9 cellular contexts compared by ENCODE assay signal in genomic region chr2:97712175-97712574, GRCh38. TPM values are rescaled to one million over a fixed set of nuclear protein-coding genes. Genes with fewer than 3 reads are reported as not detected.
DNase-seq lines count a peak whose midpoint lies in the region; ATAC-seq and TF ChIP-seq lines count a peak whose summit lies in the region.
"Not testable (repeated sequence)": the region's sequence is repeated elsewhere in the genome, so short reads cannot be mapped to it uniquely, and the experiment has no call there.
"Had no signal": no experiment of that assay in that cellular context is flagged by ENCODE, and none has a peak within 500 bp of the region (broad histone marks: within the 10 kb centered on the region; RNA-seq: fewer than 3 reads in every experiment).

No MANE protein-coding gene starts in this region.

- not testable (repeated sequence) for H3K9me3 Mint-ChIP-seq in CD8-positive, alpha-beta T cell; T-helper 1 cell treated with Interleukin-12 subunit alpha and Interleukin-12 subunit beta and Interleukin-4 antibody, amounts not matched to agents 30 μg/mL and 1 μg/mL, for 36 hours; activated CD8-positive, alpha-beta T cell treated with anti-CD3 and anti-CD28 coated beads for 36 hours; activated naive CD4-positive, alpha-beta T cell treated with anti-CD3 and anti-CD28 coated beads, Interleukin-2, amount 10 ng/mL, durations not matched to agents 7 days and 5 days; effector memory CD8-positive, alpha-beta T cell; naive thymus-derived CD4-positive, alpha-beta T cell

- peak overlapping the region; percentile 71 for H3K4me3 Mint-ChIP-seq in CD8-positive, alpha-beta T cell
- H3K4me3 Mint-ChIP-seq in T-helper 1 cell treated with Interleukin-12 subunit alpha and Interleukin-12 subunit beta and Interleukin-4 antibody, amounts not matched to agents 30 μg/mL and 1 μg/mL, for 36 hours: peak overlapping the region; percentile 70
- peak overlapping the region; percentile 89 for H3K4me3 Mint-ChIP-seq in activated CD8-positive, alpha-beta T cell treated with anti-CD3 and anti-CD28 coated beads for 36 hours
- H3K4me3 Mint-ChIP-seq in activated naive CD4-positive, alpha-beta T cell treated with anti-CD3 and anti-CD28 coated beads, Interleukin-2, amount 10 ng/mL, durations not matched to agents 7 days and 5 days: peak overlapping the region; percentile 85
- H3K4me3 Mint-ChIP-seq in effector memory CD8-positive, alpha-beta T cell: peak overlapping the region; percentile 95 to 96
- peak overlapping the region; percentile 77 to 100 (median 94) for H3K4me3 Mint-ChIP-seq in naive thymus-derived CD4-positive, alpha-beta T cell

- TF ChIP-seq CTCF in CD8-positive, alpha-beta T cell (IDR thresholded peaks at IDR 0.05); activated CD8-positive, alpha-beta T cell treated with anti-CD3 and anti-CD28 coated beads for 36 hours (IDR thresholded peaks at IDR 0.05): not testable (repeated sequence)

- not testable (repeated sequence) for H3K27me3 Mint-ChIP-seq in CD8-positive, alpha-beta T cell (ENCODE audit: low read depth); T-helper 1 cell treated with Interleukin-12 subunit alpha and Interleukin-12 subunit beta and Interleukin-4 antibody, amounts not matched to agents 30 μg/mL and 1 μg/mL, for 36 hours (ENCODE audit: low read depth); activated CD8-positive, alpha-beta T cell treated with anti-CD3 and anti-CD28 coated beads for 36 hours; activated naive CD4-positive, alpha-beta T cell treated with anti-CD3 and anti-CD28 coated beads, Interleukin-2, amount 10 ng/mL, durations not matched to agents 7 days and 5 days; effector memory CD8-positive, alpha-beta T cell; naive thymus-derived CD4-positive, alpha-beta T cell

- POLR2A ChIA-PET in CD8-positive, alpha-beta T cell (lab: Charles Lee): interaction anchor here (1.4 to 3.1 kb wide), 6 partner anchors 13 to 121 kb away, joined by 5 to 18 read pairs (median 10); partner anchors contain the start of gene COX5B
- POLR2A ChIA-PET in activated CD8-positive, alpha-beta T cell treated with anti-CD3 and anti-CD28 coated beads for 36 hours (lab: Charles Lee): interaction anchor here (0.8 to 4.5 kb wide), 5 partner anchors 10 to 66 kb away, joined by 3 to 56 read pairs (median 7); partner anchors contain the start of gene COX5B
- POLR2A ChIA-PET in naive thymus-derived CD4-positive, alpha-beta T cell (lab: Charles Lee): interaction anchor here (0.6 to 3.5 kb wide), 8 partner anchors 13 to 66 kb away, joined by 3 to 23 read pairs (median 9); partner anchors contain the start of genes ACTR1B and COX5B

- H3K4me3 ChIP-seq in CD8-positive, alpha-beta T cell (ENCODE audit: low read depth, low read length): peak overlapping the region; percentile 91
- not testable (repeated sequence) for H3K4me3 ChIP-seq in naive thymus-derived CD4-positive, alpha-beta T cell (ENCODE audit: low read length)

- H3K4me1 ChIP-seq in CD8-positive, alpha-beta T cell (ENCODE audit: insufficient read depth, low read length): peaks cover 65% of the 10 kb centered on the region
- peaks cover 47 to 56% of the 10 kb centered on the region in 2 donors for H3K4me1 ChIP-seq in naive thymus-derived CD4-positive, alpha-beta T cell (ENCODE audit: control insufficient read depth in 2 of 2, insufficient read depth in 2 of 2, low read length in 2 of 2)

- intact Hi-C loops in CD8-positive, alpha-beta T cell (cut with DNase I, micrococcal nuclease): loop anchor here (5.0 to 10.0 kb wide), 4 partner anchors 65 to 1443 kb away; partner anchors contain the start of genes COX5B (in 2 of the 2), LIPT1 (in 1 of the 2), TMEM131 (in 1 of the 2) and TSGA10 (in 1 of the 2)
- intact Hi-C loops in activated CD8-positive, alpha-beta T cell treated with anti-CD3 and anti-CD28 coated beads for 36 hours (cut with micrococcal nuclease): loop anchor here (5.0 kb wide), 1 partner anchor 35 kb away; no protein-coding TSS in a partner anchor
- intact Hi-C loops in naive thymus-derived CD4-positive, alpha-beta T cell (cut with micrococcal nuclease): loop anchor here (2.0 to 10.0 kb wide), 7 partner anchors 15 to 1125 kb away; partner anchors contain the start of gene TMEM131 (in 1 of the 2)
- intact Hi-C loops in posterior vena cava (cut with DNase I): not testable (repeated sequence)

- H3K36me3 Mint-ChIP-seq in CD8-positive, alpha-beta T cell: peaks cover 33% of the 10 kb centered on the region
- H3K36me3 Mint-ChIP-seq in T-helper 1 cell treated with Interleukin-12 subunit alpha and Interleukin-12 subunit beta and Interleukin-4 antibody, amounts not matched to agents 30 μg/mL and 1 μg/mL, for 36 hours (ENCODE audit: low read depth): peaks cover 37% of the 10 kb centered on the region
- H3K36me3 Mint-ChIP-seq in activated CD8-positive, alpha-beta T cell treated with anti-CD3 and anti-CD28 coated beads for 36 hours (ENCODE audit: low read depth): peaks cover 37% of the 10 kb centered on the region
- H3K36me3 Mint-ChIP-seq in activated naive CD4-positive, alpha-beta T cell treated with anti-CD3 and anti-CD28 coated beads, Interleukin-2, amount 10 ng/mL, durations not matched to agents 7 days and 5 days: peaks cover 37% of the 10 kb centered on the region
- H3K36me3 Mint-ChIP-seq in effector memory CD8-positive, alpha-beta T cell (ENCODE audit: insufficient read depth): peaks cover 37% of the 10 kb centered on the region
- H3K36me3 Mint-ChIP-seq in naive thymus-derived CD4-positive, alpha-beta T cell: peaks cover 3 to 36% (median 9%) of the 10 kb centered on the region in 5 donors

- peaks cover 67% of the 10 kb centered on the region for H3K4me1 Mint-ChIP-seq in CD8-positive, alpha-beta T cell (ENCODE audit: low read depth)
- peaks cover 53% of the 10 kb centered on the region for H3K4me1 Mint-ChIP-seq in T-helper 1 cell treated with Interleukin-12 subunit alpha and Interleukin-12 subunit beta and Interleukin-4 antibody, amounts not matched to agents 30 μg/mL and 1 μg/mL, for 36 hours (ENCODE audit: low read depth)
- H3K4me1 Mint-ChIP-seq in activated CD8-positive, alpha-beta T cell treated with anti-CD3 and anti-CD28 coated beads for 36 hours (ENCODE audit: low read depth): peaks cover 49% of the 10 kb centered on the region
- H3K4me1 Mint-ChIP-seq in activated naive CD4-positive, alpha-beta T cell treated with anti-CD3 and anti-CD28 coated beads, Interleukin-2, amount 10 ng/mL, durations not matched to agents 7 days and 5 days: peaks cover 66% of the 10 kb centered on the region
- H3K4me1 Mint-ChIP-seq in effector memory CD8-positive, alpha-beta T cell (ENCODE audit: low read depth in 2 of 2): peaks cover 59 to 63% of the 10 kb centered on the region in 2 donors
- peaks cover 53 to 76% (median 62%) of the 10 kb centered on the region in 7 donors for H3K4me1 Mint-ChIP-seq in naive thymus-derived CD4-positive, alpha-beta T cell

- not testable (repeated sequence) for ATAC-seq in CD8-positive, alpha-beta T cell; activated CD8-positive, alpha-beta T cell treated with anti-CD3 and anti-CD28 coated beads for 36 hours; effector memory CD8-positive, alpha-beta T cell (replicated peaks); naive thymus-derived CD4-positive, alpha-beta T cell

- H3K36me3 ChIP-seq in CD8-positive, alpha-beta T cell (ENCODE audit: insufficient read depth, low read length): not testable (repeated sequence)
- H3K36me3 ChIP-seq in naive thymus-derived CD4-positive, alpha-beta T cell (ENCODE audit: control insufficient read depth in 2 of 3, insufficient read depth in 3 of 3, low read length in 3 of 3): peaks cover 0 to 12% (median 0%) of the 10 kb centered on the region in 3 experiments

- not testable (repeated sequence) for H3K27ac ChIP-seq in CD8-positive, alpha-beta T cell (ENCODE audit: low read depth, low read length)
- H3K27ac ChIP-seq in naive thymus-derived CD4-positive, alpha-beta T cell (ENCODE audit: low read depth, low read length): peak overlapping the region; percentile 95

- H3K9me3 ChIP-seq in CD8-positive, alpha-beta T cell (ENCODE audit: low read length); naive thymus-derived CD4-positive, alpha-beta T cell (ENCODE audit: control insufficient read depth in 2 of 3, low read length in 3 of 3): not testable (repeated sequence)

- DNase-seq in CD8-positive, alpha-beta T cell; activated CD8-positive, alpha-beta T cell treated with anti-CD3 and anti-CD28 coated beads for 36 hours; effector memory CD8-positive, alpha-beta T cell: not testable (repeated sequence)
- peak; percentile 6 for DNase-seq in activated naive CD4-positive, alpha-beta T cell treated with anti-CD3 and anti-CD28 coated beads, Interleukin-2, amount 10 ng/mL, durations not matched to agents 7 days and 5 days
- DNase-seq in naive thymus-derived CD4-positive, alpha-beta T cell: peak in 1 of 9 donors; percentile 3
- DNase-seq in posterior vena cava (ENCODE audit: low spot score): peak; percentile 40

- CTCF ChIA-PET in CD8-positive, alpha-beta T cell (lab: Charles Lee): interaction anchor here (1.2 to 14.6 kb wide), 9 partner anchors 11 to 122 kb away, joined by 3 to 185 read pairs (median 10); partner anchors contain the start of gene ANKRD36B
- CTCF ChIA-PET in activated CD8-positive, alpha-beta T cell treated with anti-CD3 and anti-CD28 coated beads for 36 hours (lab: Charles Lee): interaction anchor here (1.0 to 11.8 kb wide), 7 partner anchors 14 to 121 kb away, joined by 3 to 154 read pairs (median 19); partner anchors contain the start of gene ACTR1B
- CTCF ChIA-PET in activated naive CD4-positive, alpha-beta T cell treated with anti-CD3 and anti-CD28 coated beads, Interleukin-2, amount 10 ng/mL, durations not matched to agents 7 days and 5 days (lab: Charles Lee): interaction anchor here (0.8 to 4.2 kb wide), 6 partner anchors 13 to 121 kb away, joined by 3 to 31 read pairs (median 10); partner anchors contain the start of gene ACTR1B
- CTCF ChIA-PET in naive thymus-derived CD4-positive, alpha-beta T cell (lab: Charles Lee): interaction anchor here (0.6 to 7.7 kb wide), 8 partner anchors 8 to 121 kb away, joined by 3 to 43 read pairs (median 3); no protein-coding TSS in a partner anchor

- H3K27me3 ChIP-seq in CD8-positive, alpha-beta T cell (ENCODE audit: insufficient read depth, low read length); naive thymus-derived CD4-positive, alpha-beta T cell (ENCODE audit: control insufficient read depth in 2 of 2, insufficient read depth in 2 of 2, low read length in 2 of 2): not testable (repeated sequence)

- H3K27ac Mint-ChIP-seq in CD8-positive, alpha-beta T cell: peak overlapping the region; percentile 97
- H3K27ac Mint-ChIP-seq in T-helper 1 cell treated with Interleukin-12 subunit alpha and Interleukin-12 subunit beta and Interleukin-4 antibody, amounts not matched to agents 30 μg/mL and 1 μg/mL, for 36 hours: peak overlapping the region; percentile 99
- peak overlapping the region; percentile 100 for H3K27ac Mint-ChIP-seq in activated CD8-positive, alpha-beta T cell treated with anti-CD3 and anti-CD28 coated beads for 36 hours
- peak overlapping the region; percentile 38 for H3K27ac Mint-ChIP-seq in activated naive CD4-positive, alpha-beta T cell treated with anti-CD3 and anti-CD28 coated beads, Interleukin-2, amount 10 ng/mL, durations not matched to agents 7 days and 5 days
- peak overlapping the region; percentile 97 to 99 for H3K27ac Mint-ChIP-seq in effector memory CD8-positive, alpha-beta T cell
- peak overlapping the region; percentile 94 to 100 (median 99) for H3K27ac Mint-ChIP-seq in naive thymus-derived CD4-positive, alpha-beta T cell

RNA-seq across cellular contexts. Expression of gene ZAP70, which starts 1.2 kb away (rescaled TPM):
- 100 to 1,000 TPM; 487 to 512 TPM for total RNA-seq in CD8-positive, alpha-beta T cell
- total RNA-seq in activated CD8-positive, alpha-beta T cell treated with anti-CD3 and anti-CD28 coated beads for 36 hours: 100 to 1,000 TPM; 218 TPM
- total RNA-seq in naive thymus-derived CD4-positive, alpha-beta T cell: 100 to 1,000 TPM; 354 to 432 (median 382) TPM
- 100 to 1,000 TPM; 105 to 166 TPM for polyA plus RNA-seq in naive thymus-derived CD4-positive, alpha-beta T cell
- 1 to 10 TPM; 2.4 to 2.8 TPM for total RNA-seq in posterior vena cava
- total RNA-seq: A673, PC-3 had no signal

RNA-seq across cellular contexts. Expression of gene C2orf92, which starts 42.7 kb away (rescaled TPM):
- total RNA-seq in CD8-positive, alpha-beta T cell: 1 to 10 TPM; 7.1 to 7.8 TPM
- 10 to 100 TPM in 1 of 2 experiments, 1 to 10 TPM in 1; 6.8 to 11.7 TPM for total RNA-seq in activated CD8-positive, alpha-beta T cell treated with anti-CD3 and anti-CD28 coated beads for 36 hours
- total RNA-seq in naive thymus-derived CD4-positive, alpha-beta T cell: 10 to 100 TPM; 10.7 to 23.4 (median 21.0) TPM
- polyA plus RNA-seq in naive thymus-derived CD4-positive, alpha-beta T cell: 1 to 10 TPM in 1 of 2 donors, under 1 TPM in 1; 0.66 to 1.1 TPM
- 1 to 10 TPM; 5.1 to 7.1 TPM for total RNA-seq in posterior vena cava

RNA-seq across cellular contexts. Expression of gene ACTR1B, which starts 48.3 kb away (rescaled TPM):
- total RNA-seq in CD8-positive, alpha-beta T cell: 10 to 100 TPM; 81.9 to 82.1 TPM
- 100 to 1,000 TPM; 143 to 150 TPM for total RNA-seq in activated CD8-positive, alpha-beta T cell treated with anti-CD3 and anti-CD28 coated beads for 36 hours
- total RNA-seq in naive thymus-derived CD4-positive, alpha-beta T cell: 10 to 100 TPM; 75.9 to 95.5 (median 89.5) TPM
- polyA plus RNA-seq in naive thymus-derived CD4-positive, alpha-beta T cell: 10 to 100 TPM; 13.2 to 14.7 TPM
- total RNA-seq in posterior vena cava: 10 to 100 TPM; 45.3 to 61.1 TPM

Comparison
In these comparisons a context has a peak if more than half of its experiments do, and no peak if none do; other contexts are left out.
1. H3K27ac Mint-ChIP-seq: peak in every context shown above with its lines; median percentile 100 in activated CD8-positive, alpha-beta T cell treated with anti-CD3 and anti-CD28 coated beads for 36 hours; 99 in T-helper 1 cell treated with Interleukin-12 subunit alpha and Interleukin-12 subunit beta and Interleukin-4 antibody, amounts not matched to agents 30 μg/mL and 1 μg/mL, for 36 hours; 99 in naive thymus-derived CD4-positive, alpha-beta T cell; 98 in effector memory CD8-positive, alpha-beta T cell; 97 in CD8-positive, alpha-beta T cell; 38 in activated naive CD4-positive, alpha-beta T cell treated with anti-CD3 and anti-CD28 coated beads, Interleukin-2, amount 10 ng/mL, durations not matched to agents 7 days and 5 days.
2. RNA of gene ZAP70, which starts 1.2 kb away (total RNA-seq): 487 to 512 TPM in CD8-positive, alpha-beta T cell, 354 to 432 TPM in naive thymus-derived CD4-positive, alpha-beta T cell and 218 TPM in activated CD8-positive, alpha-beta T cell treated with anti-CD3 and anti-CD28 coated beads for 36 hours; 2.4 to 2.8 TPM in posterior vena cava; every median in the first group is over 10 times any median in the second.
3. Peak in every context shown above with its lines, with median percentiles within 50 percentile points of each other: H3K4me3 Mint-ChIP-seq.